21 cellular contexts compared by ENCODE assay signal in the genomic region with DNA sequence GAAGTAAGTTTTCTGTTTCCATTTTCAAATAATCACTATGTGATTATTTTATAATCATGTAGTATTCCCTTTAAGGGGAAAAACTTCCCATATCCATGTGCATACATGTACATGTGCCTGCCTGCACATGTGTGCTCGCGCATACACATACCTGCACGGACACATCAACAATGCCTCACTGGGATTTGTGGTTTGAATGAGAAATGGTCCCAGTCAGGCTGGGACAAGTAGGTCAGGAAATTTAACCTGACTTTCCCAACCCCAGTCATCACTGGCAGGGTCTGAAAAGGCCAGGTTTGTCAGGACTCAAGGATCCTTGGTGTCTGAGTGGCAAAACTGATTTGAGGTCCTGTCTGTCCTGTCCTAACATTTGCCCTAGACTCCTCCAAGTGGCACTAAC.
DNase-seq lines count a peak whose midpoint lies in the region; ATAC-seq, FAIRE-seq and TF ChIP-seq lines count a peak whose summit lies in the region.
"Had no signal": no experiment of that assay in that cellular context is flagged by ENCODE, and none has a peak within 500 bp of the region (broad histone marks: within the 10 kb centered on the region; RNA-seq: fewer than 3 reads in every experiment).

No MANE protein-coding gene starts in this region.

- H3K4me1 Mint-ChIP-seq in progenitor cell of endocrine pancreas (ENCODE audit: low read depth): peaks cover 31% of the 10 kb centered on the region
- H3K4me1 Mint-ChIP-seq: CD4-positive, CD25-positive, alpha-beta regulatory T cell had no signal

- H3K4me1 ChIP-seq in HepG2 (ENCODE audit: insufficient read depth, low read length) (no peaks in the 10 kb centered on the region), right lobe of liver (no peaks in the 10 kb centered on the region)

- no peaks in the 10 kb centered on the region for H3K79me2 ChIP-seq in HepG2 (ENCODE audit: insufficient read depth, low read length)

- DNase-seq in HepG2 (ENCODE audit: low spot score): no peak
- DNase-seq in right lobe of liver: no peak
- peak; percentile 28 for DNase-seq in RWPE1 (ENCODE audit: low spot score)
- DNase-seq in epithelial cell of prostate (ENCODE audit: low read depth, low spot score): peak; percentile 68
- no peak for DNase-seq in progenitor cell of endocrine pancreas (ENCODE audit: low spot score, unreplicated experiment)
- DNase-seq in amygdala (lab: John Stamatoyannopoulos, UW): no peak
- no peak for DNase-seq in RCC 7860 (ENCODE audit: low spot score)
- no peak for DNase-seq in DMS114 treated with DMSO at 0.1 percent for 48 hours (lab: John Stamatoyannopoulos, UW; ENCODE audit: unreplicated experiment)
- DNase-seq: CD4-positive, CD25-positive, alpha-beta regulatory T cell; IMR-90; NCI-H1048; NCI-H1417; NCI-H1694; NCI-H2029 treated with DMSO at 0.1 percent for 48 hours; NCI-H446 treated with DMSO at 0.1 percent for 48 hours; NCI-H526; NCI-H82; SK-N-SH; SW 1271 had no signal

- intact Hi-C loops in HepG2 (cut with micrococcal nuclease; ENCODE audit: unreplicated experiment): no loop called here
- intact Hi-C loops in right lobe of liver (cut with DNase I): no loop called here

- no TSS peak for BruUV-seq in HepG2 (replicated peaks; lab: Mats Ljungman, UMichigan)

- 77% methylated on average over 3 of the region's 3 CpGs for WGBS in HepG2 (ENCODE audit: low lambda C conversion rate)
- WGBS in right lobe of liver (ENCODE audit: insufficient coverage, low coverage, low lambda C conversion rate, missing lambda C conversion rate): 71% methylated on average over 3 of the region's 3 CpGs

- FAIRE-seq in HepG2 (lab: Jason Lieb, UNC): no peak
- no peak for FAIRE-seq in RCC 7860 (lab: Jason Lieb, UNC)
- FAIRE-seq: H54 had no signal

- H3K36me3 Mint-ChIP-seq in progenitor cell of endocrine pancreas (ENCODE audit: insufficient read depth): no peaks in the 10 kb centered on the region
- H3K36me3 Mint-ChIP-seq: CD4-positive, CD25-positive, alpha-beta regulatory T cell had no signal

- no peak overlapping the region for H3K9ac ChIP-seq in HepG2 (ENCODE audit: insufficient read depth, low read depth, low read length)
- H3K9ac ChIP-seq: KMS-11, SK-N-SH had no signal

- H3K27me3 ChIP-seq in HepG2 (ENCODE audit: control insufficient read depth in 1 of 2, insufficient read depth in 2 of 2, low read length in 2 of 2) (peaks cover 0 to 13% of the 10 kb centered on the region in 2 experiments; a peak in 1 of 5 replicates), right lobe of liver (no peaks in the 10 kb centered on the region)

- H3K9me3 Mint-ChIP-seq in progenitor cell of endocrine pancreas (ENCODE audit: low read depth): no peaks in the 10 kb centered on the region

- peaks cover 22% of the 10 kb centered on the region for H3K27me3 Mint-ChIP-seq in progenitor cell of endocrine pancreas

- no peak overlapping the region for H3K27ac ChIP-seq in HepG2 (ENCODE audit: extremely low read length, insufficient read depth, low read length)
- no peak overlapping the region for H3K27ac ChIP-seq in right lobe of liver
- H3K27ac ChIP-seq in RWPE1: no peak overlapping the region
- peak overlapping the region; percentile 24 for H3K27ac ChIP-seq in epithelial cell of prostate
- H3K27ac ChIP-seq: KMS-11 had no signal

- peak overlapping the region; percentile 29 for H3K27ac Mint-ChIP-seq in progenitor cell of endocrine pancreas
- H3K27ac Mint-ChIP-seq: CD4-positive, CD25-positive, alpha-beta regulatory T cell had no signal

- in situ Hi-C loops in HepG2 (cut with HindIII; ENCODE audit: extremely low pct_ligation_motif_present, low pct_unique_long_range_greater_than_20kb): no loop called here

- ATAC-seq in HepG2 (no peak), right lobe of liver (no peak)

- H3K4me3 Mint-ChIP-seq in progenitor cell of endocrine pancreas (ENCODE audit: low read depth): no peak overlapping the region
- H3K4me3 Mint-ChIP-seq: CD4-positive, CD25-positive, alpha-beta regulatory T cell had no signal

- no peak overlapping the region for H2AFZ ChIP-seq in HepG2 (ENCODE audit: low read length)

- TF ChIP-seq POLR2A in HepG2 (IDR thresholded peaks at IDR 0.05; ENCODE audit: insufficient read depth in 1 of 2, low read depth in 2 of 2, low read length in 2 of 2): no peak
- TF ChIP-seq POLR2A in right lobe of liver (IDR thresholded peaks at IDR 0.05): no peak

- POLR2A ChIA-PET in HepG2 (lab: Yijun Ruan, JAX): no interaction called here
- POLR2A ChIA-PET in RWPE1 (lab: Yijun Ruan, JAX; ENCODE audit: low non-redundant PET): no interaction called here

- TF ChIP-seq RAD21 in HepG2 (CRISPR knock-in tag; IDR thresholded peaks at IDR 0.05): no peak

- CTCF ChIA-PET in HepG2 (lab: Yijun Ruan, JAX; ENCODE audit: low intra/inter-chr PET ratio, low total read pairs): no interaction called here
- CTCF ChIA-PET in RWPE1 (lab: Yijun Ruan, JAX): no interaction called here

- TF ChIP-seq EP300 in HepG2 (IDR thresholded peaks at IDR 0.05; ENCODE audit: low read depth in 2 of 2, low read length in 2 of 2) (no peak), HepG2 (CRISPR knock-in tag; IDR thresholded peaks at IDR 0.05; ENCODE audit: borderline replicate concordance) (no peak)

- no peak overlapping the region for H3K4me3 ChIP-seq in HepG2 (replicated peaks in 1 of 3; ENCODE audit: insufficient read depth in 1 of 3, low read depth in 2 of 3, low read length in 3 of 3)
- no peak overlapping the region for H3K4me3 ChIP-seq in right lobe of liver

- no peak for TF ChIP-seq CTCF in HepG2 (CRISPR knock-in tag; IDR thresholded peaks at IDR 0.05)
- TF ChIP-seq CTCF in right lobe of liver (IDR thresholded peaks at IDR 0.05): no peak
- no peak for TF ChIP-seq CTCF in RWPE1 (conservative IDR thresholded peaks at IDR 0.05; ENCODE audit: low read depth)
- no peak for TF ChIP-seq CTCF in progenitor cell of endocrine pancreas (IDR thresholded peaks at IDR 0.05; ENCODE audit: unreplicated experiment)

- no peak overlapping the region for H3K4me2 ChIP-seq in HepG2 (ENCODE audit: low read depth, low read length)
- H3K4me2 ChIP-seq: KMS-11, SK-N-SH had no signal

- H4K20me1 ChIP-seq in HepG2 (ENCODE audit: insufficient read depth, low read length): no peaks in the 10 kb centered on the region

- H3K9me3 ChIP-seq in HepG2 (ENCODE audit: low read length): no peaks in the 10 kb centered on the region
- no peaks in the 10 kb centered on the region for H3K9me3 ChIP-seq in right lobe of liver
- H3K9me3 ChIP-seq: SK-N-SH had no signal

- H3K36me3 ChIP-seq in HepG2 (replicated peaks in 1 of 2; ENCODE audit: control insufficient read depth in 1 of 2, insufficient read depth in 2 of 2, low read length in 2 of 2) (no peaks in the 10 kb centered on the region), right lobe of liver (no peaks in the 10 kb centered on the region)

TF ChIP-seq in HepG2, 621 proteins besides CTCF, POLR2A, EP300 and RAD21:
- no peak for TF ChIP-seq GTF3A (CRISPR knock-in tag; conservative IDR thresholded peaks at IDR 0.05)
- TF ChIP-seq, protein P1, sequence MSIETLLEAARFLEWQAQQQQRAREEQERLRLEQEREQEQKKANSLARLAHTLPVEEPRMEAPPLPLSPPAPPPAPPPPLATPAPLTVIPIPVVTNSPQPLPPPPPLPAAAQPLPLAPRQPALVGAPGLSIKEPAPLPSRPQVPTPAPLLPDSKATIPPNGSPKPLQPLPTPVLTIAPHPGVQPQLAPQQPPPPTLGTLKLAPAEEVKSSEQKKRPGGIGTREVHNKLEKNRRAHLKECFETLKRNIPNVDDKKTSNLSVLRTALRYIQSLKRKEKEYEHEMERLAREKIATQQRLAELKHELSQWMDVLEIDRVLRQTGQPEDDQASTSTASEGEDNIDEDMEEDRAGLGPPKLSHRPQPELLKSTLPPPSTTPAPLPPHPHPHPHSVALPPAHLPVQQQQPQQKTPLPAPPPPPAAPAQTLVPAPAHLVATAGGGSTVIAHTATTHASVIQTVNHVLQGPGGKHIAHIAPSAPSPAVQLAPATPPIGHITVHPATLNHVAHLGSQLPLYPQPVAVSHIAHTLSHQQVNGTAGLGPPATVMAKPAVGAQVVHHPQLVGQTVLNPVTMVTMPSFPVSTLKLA (IDR thresholded peaks at IDR 0.05): peak; percentile 22; the same call in 1 of the 2 replicates
- TF ChIP-seq, protein P2, sequence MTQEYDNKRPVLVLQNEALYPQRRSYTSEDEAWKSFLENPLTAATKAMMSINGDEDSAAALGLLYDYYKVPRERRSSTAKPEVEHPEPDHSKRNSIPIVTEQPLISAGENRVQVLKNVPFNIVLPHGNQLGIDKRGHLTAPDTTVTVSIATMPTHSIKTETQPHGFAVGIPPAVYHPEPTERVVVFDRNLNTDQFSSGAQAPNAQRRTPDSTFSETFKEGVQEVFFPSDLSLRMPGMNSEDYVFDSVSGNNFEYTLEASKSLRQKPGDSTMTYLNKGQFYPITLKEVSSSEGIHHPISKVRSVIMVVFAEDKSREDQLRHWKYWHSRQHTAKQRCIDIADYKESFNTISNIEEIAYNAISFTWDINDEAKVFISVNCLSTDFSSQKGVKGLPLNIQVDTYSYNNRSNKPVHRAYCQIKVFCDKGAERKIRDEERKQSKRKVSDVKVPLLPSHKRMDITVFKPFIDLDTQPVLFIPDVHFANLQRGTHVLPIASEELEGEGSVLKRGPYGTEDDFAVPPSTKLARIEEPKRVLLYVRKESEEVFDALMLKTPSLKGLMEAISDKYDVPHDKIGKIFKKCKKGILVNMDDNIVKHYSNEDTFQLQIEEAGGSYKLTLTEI (CRISPR knock-in tag; conservative IDR thresholded peaks at IDR 0.05): no peak
TF ChIP-seq in HepG2: peak in this region for 1.

Comparison
In these comparisons a context has a peak if more than half of its experiments do, and no peak if none do; other contexts are left out.
1. DNase-seq: peak in RWPE1 (single experiment) and epithelial cell of prostate (single experiment); none in HepG2 (single experiment), right lobe of liver (0 of 3), progenitor cell of endocrine pancreas (single experiment), amygdala (0 of 56), RCC 7860 (single experiment) and DMS114 treated with DMSO at 0.1 percent for 48 hours (single experiment).